Comparison of ENCODE assay signal across 14 cellular contexts in the genomic region with DNA sequence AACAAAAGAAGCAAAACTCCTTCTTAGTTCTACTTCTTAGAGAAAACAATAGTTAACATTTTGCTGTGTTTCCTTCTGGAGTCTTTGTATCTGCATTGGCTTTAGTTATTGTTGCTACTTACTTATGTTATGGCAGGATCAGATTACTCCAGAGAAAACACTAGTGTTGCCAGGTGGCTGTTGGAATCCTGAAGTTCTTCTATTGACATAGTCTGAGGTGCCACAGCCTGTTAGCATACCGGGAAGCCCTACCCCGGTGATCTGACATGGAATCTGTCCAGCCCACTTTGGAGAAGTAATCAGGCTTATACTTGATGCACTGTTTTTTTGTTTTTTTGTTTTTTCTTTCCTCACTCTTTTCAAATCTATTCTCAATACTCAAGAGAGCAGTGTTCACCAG.
DNase-seq lines count a peak whose midpoint lies in the region; ATAC-seq and TF ChIP-seq lines count a peak whose summit lies in the region.
"Had no signal": no experiment of that assay in that cellular context is flagged by ENCODE, and none has a peak within 500 bp of the region (broad histone marks: within the 10 kb centered on the region; RNA-seq: fewer than 3 reads in every experiment).

No MANE protein-coding gene starts in this region.

- peaks cover 2% of the 10 kb centered on the region; the same call in 1 of the 3 replicates for H3K4me1 Mint-ChIP-seq in GM23338
- H3K4me1 Mint-ChIP-seq: activated naive CD4-positive, alpha-beta T cell treated with anti-CD3 and anti-CD28 coated beads, Interleukin-2, amount 10 ng/mL, durations not matched to agents 7 days and 5 days; stimulated activated naive B cell treated with anti-CD40 and anti-IgM and Interleukin-4, amounts not matched to agents 10 μg/mL and 1 μg/mL and 100 μg/mL, for 72 hours had no signal

- no peaks in the 10 kb centered on the region; the same call in 1 of the 2 replicates for H3K4me1 ChIP-seq in GM23338 (ENCODE audit: insufficient read depth)
- H3K4me1 ChIP-seq in Karpas-422 (ENCODE audit: low read length): no peaks in the 10 kb centered on the region

- DNase-seq in GM23338 (ENCODE audit: low spot score): peak; percentile 7
- DNase-seq in NCI-H2171 (lab: John Stamatoyannopoulos, UW): peak; percentile 66
- DNase-seq in astrocyte of the spinal cord (ENCODE audit: low read depth, low spot score): peak; percentile 5
- DNase-seq in myocyte (ENCODE audit: low read depth): peak; percentile 3
- no peak for DNase-seq in AG08396 (ENCODE audit: low spot score)
- no peak for DNase-seq in posterior vena cava (ENCODE audit: low spot score)
- DNase-seq in Karpas-422: no peak
- DNase-seq: activated naive CD4-positive, alpha-beta T cell treated with anti-CD3 and anti-CD28 coated beads, Interleukin-2, amount 10 ng/mL, durations not matched to agents 7 days and 5 days; HCEC 1CT; NCI-H1694 treated with DMSO at 0.1 percent for 48 hours; stimulated activated CD4-positive, alpha-beta T cell treated with anti-CD3 and anti-CD28 coated beads, Interleukin-4, amount 100 ng/mL, for 1 hour; stimulated activated naive B cell treated with anti-CD40 and anti-IgM and Interleukin-4, amounts not matched to agents 10 μg/mL and 1 μg/mL and 100 μg/mL, for 72 hours had no signal

- H2AFZ ChIP-seq in GM23338 (no peak overlapping the region), Karpas-422 (ENCODE audit: low read length) (no peak overlapping the region)

- no peak overlapping the region for H3K9ac ChIP-seq in Karpas-422 (ENCODE audit: low read length)

- in situ Hi-C loops in astrocyte of the spinal cord (cut with HindIII; ENCODE audit: low sequenced_read_pairs): no loop called here

- no peak overlapping the region for H3K4me3 Mint-ChIP-seq in GM23338
- H3K4me3 Mint-ChIP-seq: activated naive CD4-positive, alpha-beta T cell treated with anti-CD3 and anti-CD28 coated beads, Interleukin-2, amount 10 ng/mL, durations not matched to agents 7 days and 5 days; stimulated activated naive B cell treated with anti-CD40 and anti-IgM and Interleukin-4, amounts not matched to agents 10 μg/mL and 1 μg/mL and 100 μg/mL, for 72 hours had no signal

- H3K27ac Mint-ChIP-seq in GM23338: no peak overlapping the region
- H3K27ac Mint-ChIP-seq: activated naive CD4-positive, alpha-beta T cell treated with anti-CD3 and anti-CD28 coated beads, Interleukin-2, amount 10 ng/mL, durations not matched to agents 7 days and 5 days; stimulated activated naive B cell treated with anti-CD40 and anti-IgM and Interleukin-4, amounts not matched to agents 10 μg/mL and 1 μg/mL and 100 μg/mL, for 72 hours had no signal

- no peaks in the 10 kb centered on the region for H3F3A ChIP-seq in GM23338 (replicated peaks; ENCODE audit: low read depth)

- peaks cover 21% of the 10 kb centered on the region; the same call in 2 of the 3 replicates for H3K9me3 Mint-ChIP-seq in GM23338

- ATAC-seq in GM23338: no peak
- ATAC-seq in HG03565 (IDR thresholded peaks at IDR 0.05; ENCODE audit: unreplicated experiment): no peak
- ATAC-seq: esophagus mucosa; stimulated activated naive B cell treated with anti-CD40 and anti-IgM and Interleukin-4, amounts not matched to agents 10 μg/mL and 1 μg/mL and 100 μg/mL, for 72 hours had no signal

- H3K4me2 ChIP-seq in GM23338 (no peak overlapping the region), Karpas-422 (ENCODE audit: low read depth, low read length, poor library complexity, severe bottlenecking) (no peak overlapping the region)

- 0 out of 3 replicates have a peak, but pooled peaks cover 4% of the 10 kb centered on the region for H3K36me3 Mint-ChIP-seq in GM23338 (ENCODE audit: low read depth)

- H3K27me3 Mint-ChIP-seq in GM23338 (ENCODE audit: insufficient read depth, low read depth, poor library complexity): no peaks in the 10 kb centered on the region
- H3K27me3 Mint-ChIP-seq: activated naive CD4-positive, alpha-beta T cell treated with anti-CD3 and anti-CD28 coated beads, Interleukin-2, amount 10 ng/mL, durations not matched to agents 7 days and 5 days had no signal

- H3K9me2 ChIP-seq in GM23338 (ENCODE audit: insufficient read depth) (no peaks in the 10 kb centered on the region), Karpas-422 (replicated peaks; ENCODE audit: insufficient read depth, low read length) (no peaks in the 10 kb centered on the region)

- H3K27me3 ChIP-seq in GM23338 (ENCODE audit: insufficient read depth) (no peaks in the 10 kb centered on the region), Karpas-422 (ENCODE audit: low read length) (no peaks in the 10 kb centered on the region)

- no peak for TF ChIP-seq CTCF in GM23338 (conservative IDR thresholded peaks at IDR 0.05; ENCODE audit: low read depth in 2 of 2)
- no peak for TF ChIP-seq CTCF in astrocyte of the spinal cord (IDR thresholded peaks at IDR 0.05; ENCODE audit: low read depth, low read length)

- H3K36me3 ChIP-seq in GM23338 (ENCODE audit: insufficient read depth): peaks cover 3% of the 10 kb centered on the region; the same call in 1 of the 2 replicates
- no peaks in the 10 kb centered on the region for H3K36me3 ChIP-seq in Karpas-422 (ENCODE audit: insufficient read depth, low read length)

- no peak overlapping the region for H3K27ac ChIP-seq in GM23338 (ENCODE audit: low read depth)
- H3K27ac ChIP-seq in Karpas-422 (ENCODE audit: low read length): no peak overlapping the region

- H3K4me3 ChIP-seq in GM23338: no peak overlapping the region
- no peak overlapping the region for H3K4me3 ChIP-seq in astrocyte of the spinal cord (ENCODE audit: low read depth, low read length)
- H3K4me3 ChIP-seq in Karpas-422 (ENCODE audit: low read length): no peak overlapping the region

- no peaks in the 10 kb centered on the region for H3K9me3 ChIP-seq in Karpas-422 (ENCODE audit: low read length)

- H3K79me2 ChIP-seq in GM23338 (replicated peaks; ENCODE audit: insufficient read depth) (no peaks in the 10 kb centered on the region), Karpas-422 (ENCODE audit: low read length) (no peaks in the 10 kb centered on the region)

- intact Hi-C loops in posterior vena cava (cut with DNase I): no loop called here

- no peaks in the 10 kb centered on the region for H4K20me1 ChIP-seq in GM23338 (replicated peaks; ENCODE audit: insufficient read depth)
- no peaks in the 10 kb centered on the region for H4K20me1 ChIP-seq in Karpas-422 (ENCODE audit: insufficient read depth, low read depth, low read length)

TF ChIP-seq in GM23338, 12 proteins besides CTCF, POLR2A, EP300 and RAD21 (continues in another document):
- TF ChIP-seq REST (IDR thresholded peaks at IDR 0.05; ENCODE audit: unreplicated experiment): no peak
- no peak for TF ChIP-seq POLR2AphosphoS5 (IDR thresholded peaks at IDR 0.05; ENCODE audit: low read depth)
- TF ChIP-seq CREB1 (CRISPR knock-in tag; IDR thresholded peaks at IDR 0.05; ENCODE audit: low read depth): no peak
- no peak for TF ChIP-seq NANOG (IDR thresholded peaks at IDR 0.05; ENCODE audit: borderline replicate concordance)
- TF ChIP-seq JUNB (IDR thresholded peaks at IDR 0.05; ENCODE audit: unreplicated experiment): no peak
- TF ChIP-seq ETS1 (IDR thresholded peaks at IDR 0.05): no peak
- TF ChIP-seq STAT1 (IDR thresholded peaks at IDR 0.05; ENCODE audit: unreplicated experiment): no peak
- no peak for TF ChIP-seq EZH2 (IDR thresholded peaks at IDR 0.05; ENCODE audit: low read depth, unreplicated experiment)
- TF ChIP-seq ZNF331 (CRISPR knock-in tag; IDR thresholded peaks at IDR 0.05; ENCODE audit: low read depth): no peak

Comparison
In these comparisons a context has a peak if more than half of its experiments do, and no peak if none do; other contexts are left out.
1. DNase-seq: peak in GM23338 (single experiment), NCI-H2171 (single experiment), astrocyte of the spinal cord (single experiment) and myocyte (single experiment); none in AG08396 (single experiment), posterior vena cava (single experiment) and Karpas-422 (single experiment).